8 cellular contexts compared by ENCODE assay signal in the genomic region with DNA sequence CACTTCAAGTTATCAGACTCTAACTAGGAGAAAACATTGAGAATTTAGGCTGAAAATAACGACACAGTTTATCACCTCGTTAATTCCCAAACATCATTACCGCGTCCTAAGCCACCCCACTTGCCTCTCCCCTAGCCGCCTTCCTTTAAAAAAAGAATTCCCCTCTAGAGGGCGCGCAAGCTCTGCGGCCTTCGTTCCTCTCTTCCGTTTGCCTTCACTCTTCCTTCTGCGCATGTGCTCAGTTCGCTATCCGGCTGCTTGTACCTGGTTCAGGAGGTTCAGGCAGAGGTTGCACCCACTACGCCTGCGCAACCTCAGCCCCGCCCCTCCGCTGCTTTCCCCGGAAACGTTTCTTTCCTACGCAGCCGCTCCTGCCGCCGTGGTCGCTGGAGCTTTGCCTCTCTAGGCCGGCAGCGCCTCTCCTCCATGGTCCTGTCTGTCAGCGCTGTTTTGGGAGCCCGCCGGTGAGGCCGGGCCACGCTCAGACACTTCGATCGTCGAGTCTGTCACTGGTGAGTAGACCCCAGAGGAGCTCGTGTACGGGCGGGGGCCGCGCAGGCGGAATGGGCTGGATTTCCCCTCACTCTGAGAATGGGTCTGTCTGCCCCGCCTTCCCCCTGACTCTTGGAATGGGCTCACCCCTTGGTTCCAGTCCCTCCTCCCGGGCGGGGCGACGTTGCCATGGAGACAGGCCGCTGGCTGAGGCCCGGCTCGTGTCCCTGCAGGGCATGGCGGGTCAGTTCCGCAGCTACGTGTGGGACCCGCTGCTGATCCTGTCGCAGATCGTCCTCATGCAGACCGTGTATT. TPM values are rescaled to one million over a fixed set of nuclear protein-coding genes. Genes with fewer than 3 reads are reported as not detected.
DNase-seq lines count a peak whose midpoint lies in the region; ATAC-seq, FAIRE-seq and TF ChIP-seq lines count a peak whose summit lies in the region.

SYS1 (plus strand) TSS at position 353 of the 807 bp plus-strand sequence; CDS start at position 729, 376 bp downstream.

- ATAC-seq in HG02798 (IDR thresholded peaks at IDR 0.05; ENCODE audit: poor library complexity, unreplicated experiment) (peak; percentile 93), Right ventricle myocardium superior (ENCODE audit: poor library complexity) (peak; percentile 91), pancreas (peak; percentile 84 to 91 (median 90))
- ATAC-seq in activated naive CD8-positive, alpha-beta T cell treated with anti-CD3 and anti-CD28 coated beads, Interleukin-2, amount 50 U/mL, for 24 hours = peak; percentile 89

- H3K36me3 ChIP-seq in pancreas = peaks cover 0 to 6% (median 0%) of the 10 kb centered on the region in 3 donors
- H3K36me3 ChIP-seq in tibial artery = peaks cover 21 to 29% (median 28%) of the 10 kb centered on the region in 3 donors

- H3K27ac Mint-ChIP-seq in activated naive CD8-positive, alpha-beta T cell treated with anti-CD3 and anti-CD28 coated beads, Interleukin-2, amount 50 U/mL, for 24 hours = peak within 1 kb of the TSS; percentile 98

- H3K4me1 ChIP-seq in pancreas = peaks cover 1 to 54% (median 12%) of the 10 kb centered on the region in 3 donors
- H3K4me1 ChIP-seq in tibial artery = peaks cover 0 to 50% (median 35%) of the 10 kb centered on the region in 4 donors

- no peaks in the 10 kb centered on the region for H3K9me3 Mint-ChIP-seq in activated naive CD8-positive, alpha-beta T cell treated with anti-CD3 and anti-CD28 coated beads, Interleukin-2, amount 50 U/mL, for 24 hours

- H3K4me3 Mint-ChIP-seq in activated naive CD8-positive, alpha-beta T cell treated with anti-CD3 and anti-CD28 coated beads, Interleukin-2, amount 50 U/mL, for 24 hours = peak within 1 kb of the TSS; percentile 99

- H3K4me1 Mint-ChIP-seq in activated naive CD8-positive, alpha-beta T cell treated with anti-CD3 and anti-CD28 coated beads, Interleukin-2, amount 50 U/mL, for 24 hours = peaks cover 70% of the 10 kb centered on the region

- WGBS in pancreas, 2 donors = 0 to 1% methylated on average over 53 to 55 of the region's 55 CpGs

- H3K27me3 ChIP-seq in pancreas = no peaks in the 10 kb centered on the region
- H3K27me3 ChIP-seq in tibial artery = no peaks in the 10 kb centered on the region

- TF ChIP-seq CTCF in GM12875 (IDR thresholded peaks at IDR 0.05; ENCODE audit: borderline replicate concordance, insufficient read depth, low read depth, low read length) = peak; percentile 77
- TF ChIP-seq CTCF in pancreas (IDR thresholded peaks at IDR 0.05) = peak; percentile 74 to 78 (median 76)
- TF ChIP-seq CTCF in tibial artery (IDR thresholded peaks at IDR 0.05) = peak; percentile 91 to 94

- no peak for FAIRE-seq in pancreas (lab: Jason Lieb, UNC)

- H3K27ac ChIP-seq in pancreas = peak within 1 kb of the TSS; percentile 80 to 97 (median 92)
- H3K27ac ChIP-seq in tibial artery = peak within 1 kb of the TSS; percentile 86 to 88

- H3K4me3 ChIP-seq in GM12875 (ENCODE audit: low read depth, low read length) = peak within 1 kb of the TSS; percentile 70
- H3K4me3 ChIP-seq in pancreas = peak within 1 kb of the TSS; percentile 56 to 71 (median 62)
- peak within 1 kb of the TSS; percentile 60 to 71 for H3K4me3 ChIP-seq in tibial artery

- DNase-seq in NCI-H1417 treated with DMSO at 0.1 percent for 48 hours (lab: John Stamatoyannopoulos, UW) = peak; percentile 99
- DNase-seq in SW480 (ENCODE audit: low spot score) = peak; percentile 100
- peak; percentile 99 for DNase-seq in activated naive CD8-positive, alpha-beta T cell treated with anti-CD3 and anti-CD28 coated beads, Interleukin-2, amount 50 U/mL, for 24 hours
- DNase-seq in Right ventricle myocardium superior = peak; percentile 99
- DNase-seq in pancreas = peak; percentile 99 to 100 (median 99)
- DNase-seq in tibial artery = peak; percentile 98 to 99

- no peaks in the 10 kb centered on the region for H3K9me3 ChIP-seq in pancreas
- H3K9me3 ChIP-seq in tibial artery = no peaks in the 10 kb centered on the region

- peaks cover 18% of the 10 kb centered on the region for H3K36me3 Mint-ChIP-seq in activated naive CD8-positive, alpha-beta T cell treated with anti-CD3 and anti-CD28 coated beads, Interleukin-2, amount 50 U/mL, for 24 hours (ENCODE audit: low read depth)

- intact Hi-C loops in Right ventricle myocardium superior (cut with DNase I) (no loop called here), pancreas (cut with DNase I) (no loop called here), tibial artery (cut with DNase I; ENCODE audit: low total_unique reads) (loop anchor here (10.0 kb wide), 1 partner anchor 478 kb away; the partner anchor contains the start of gene YWHAB)

- H3K27me3 Mint-ChIP-seq in activated naive CD8-positive, alpha-beta T cell treated with anti-CD3 and anti-CD28 coated beads, Interleukin-2, amount 50 U/mL, for 24 hours = peaks cover 2% of the 10 kb centered on the region

RNA-seq across cellular contexts. Expression of gene SYS1, which starts in this region (rescaled TPM):
- total RNA-seq in Right ventricle myocardium superior (25.3 TPM), pancreas (10 to 100 TPM; 11.1 to 19.0 (median 16.5) TPM)
- polyA plus RNA-seq in pancreas = 10 to 100 TPM in 1 of 2 donors, 1 to 10 TPM in 1; 9.6 to 13.7 TPM

Comparison
In these comparisons a context has a peak if more than half of its experiments do, and no peak if none do; other contexts are left out.
1. Peak in every context shown above with its lines: DNase-seq, ATAC-seq, H3K4me3 ChIP-seq and H3K27ac ChIP-seq.